Comparison of ENCODE assay signal across 14 cellular contexts in genomic region chr16:53084736-53085538, GRCh38. TPM values are rescaled to one million over a fixed set of nuclear protein-coding genes. Genes with fewer than 3 reads are reported as not detected.
DNase-seq lines count a peak whose midpoint lies in the region; ATAC-seq, FAIRE-seq and TF ChIP-seq lines count a peak whose summit lies in the region.
"Had no signal": no experiment of that assay in that cellular context is flagged by ENCODE, and none has a peak within 500 bp of the region (broad histone marks: within the 10 kb centered on the region; RNA-seq: fewer than 3 reads in every experiment).

No MANE protein-coding gene starts in this region.

- H3K9me3 ChIP-seq in heart left ventricle (no peaks in the 10 kb centered on the region), pancreas (no peaks in the 10 kb centered on the region), uterus (no peaks in the 10 kb centered on the region)
- H3K9me3 ChIP-seq: mucosa of descending colon had no signal

- 82 to 84% (median 83%) methylated on average over 9 of the region's 9 CpGs for WGBS in heart left ventricle, 4 donors
- WGBS in pancreas, 2 donors = 90 to 91% methylated on average over 9 of the region's 9 CpGs

- no peak for FAIRE-seq in pancreas (lab: Jason Lieb, UNC)
- FAIRE-seq: A204.1 had no signal

- DNase-seq in NCI-H2227 (lab: John Stamatoyannopoulos, UW; ENCODE audit: unreplicated experiment) = peak; percentile 45
- DNase-seq in NCI-H2227 treated with DMSO at 0.1 percent for 48 hours (lab: John Stamatoyannopoulos, UW) = no peak
- DNase-seq in heart left ventricle = peak in 1 of 5 donors; percentile 43
- no peak for DNase-seq in pancreas
- DNase-seq in uterus = no peak
- no peak for DNase-seq in NCI-H2081 treated with DMSO at 0.1 percent for 48 hours (lab: John Stamatoyannopoulos, UW)
- DNase-seq in C1 segment of cervical spinal cord (lab: John Stamatoyannopoulos, UW) = no peak
- DNase-seq: activated CD4-positive, alpha-beta T cell treated with anti-CD3 and anti-CD28 coated beads, Interleukin-2, amount 10 ng/mL, durations not matched to agents 24 days and 14 days; activated gamma-delta T cell; cortex of kidney; EL; mucosa of descending colon had no signal

- intact Hi-C loops in heart left ventricle (cut with DNase I) = no loop called here
- intact Hi-C loops in pancreas (cut with DNase I) = no loop called here
- intact Hi-C loops in uterus (cut with DNase I; ENCODE audit: low total_unique reads) = no loop called here

- H3K4me1 ChIP-seq in heart left ventricle (peaks cover 7 to 84% (median 60%) of the 10 kb centered on the region in 12 donors), pancreas (peaks cover 0 to 18% (median 10%) of the 10 kb centered on the region in 3 donors), uterus (peaks cover 3 to 16% of the 10 kb centered on the region in 2 donors)

- H3K36me3 ChIP-seq in heart left ventricle (no peaks in the 10 kb centered on the region), pancreas (no peaks in the 10 kb centered on the region), uterus (no peaks in the 10 kb centered on the region)

- ATAC-seq in heart left ventricle (peak in 2 of 4 donors; percentile 7 to 12), pancreas (peak in 2 of 4 donors; percentile 4 to 13), GM18498 (IDR thresholded peaks at IDR 0.05; ENCODE audit: unreplicated experiment) (no peak)

- H3K27ac ChIP-seq in heart left ventricle (peak overlapping the region; percentile 58 to 89 (median 78)), pancreas (peak overlapping the region in 3 of 4 donors; percentile 30 to 77 (median 45)), uterus (peak overlapping the region; percentile 71 to 78)

- TF ChIP-seq POLR2A in heart left ventricle (IDR thresholded peaks at IDR 0.05) (no peak), uterus (IDR thresholded peaks at IDR 0.05) (no peak)

- no peaks in the 10 kb centered on the region for H3K27me3 ChIP-seq in heart left ventricle
- no peaks in the 10 kb centered on the region for H3K27me3 ChIP-seq in pancreas
- H3K27me3 ChIP-seq in uterus = no peaks in the 10 kb centered on the region

- TF ChIP-seq CTCF in heart left ventricle (IDR thresholded peaks at IDR 0.05) (no peak), pancreas (IDR thresholded peaks at IDR 0.05) (no peak), uterus (IDR thresholded peaks at IDR 0.05) (no peak)

- H3K4me3 ChIP-seq in heart left ventricle (no peak overlapping the region), pancreas (no peak overlapping the region), uterus (no peak overlapping the region)
- H3K4me3 ChIP-seq: mucosa of descending colon had no signal

RNA-seq across cellular contexts. Expression of gene CHD9, which starts 30.1 kb away (rescaled TPM):
- 10 to 100 TPM; 37.9 to 56.2 (median 44.1) TPM for total RNA-seq in heart left ventricle
- polyA plus RNA-seq in heart left ventricle = 10 to 100 TPM; 11.8 to 13.1 TPM
- 10 to 100 TPM; 23.5 to 40.9 (median 30.8) TPM for total RNA-seq in pancreas
- 1 to 10 TPM; 7.2 to 9.9 TPM for polyA plus RNA-seq in pancreas
- total RNA-seq in uterus = 100 to 1,000 TPM in 3 of 4 donors, 10 to 100 TPM in 1; 46.9 to 174 (median 133) TPM

RNA-seq across cellular contexts. Expression of gene CHD9NB, which starts 32.2 kb away (rescaled TPM):
- total RNA-seq in heart left ventricle (1 to 10 TPM in 1 of 9 donors, under 1 TPM in 7, not detected in 1; 0.39 to 2.3 (median 0.65) TPM), pancreas (1 to 10 TPM; 1.6 to 4.2 (median 2.9) TPM), uterus (1 to 10 TPM in 3 of 4 donors, not detected in 1; 1.2 to 4.3 (median 4.1) TPM)
- polyA plus RNA-seq in heart left ventricle (under 1 TPM; 0.21 to 0.76 TPM), pancreas (10 to 100 TPM in 1 of 2 donors, 1 to 10 TPM in 1; 3.3 to 22.1 TPM)
